In the genomic region with DNA sequence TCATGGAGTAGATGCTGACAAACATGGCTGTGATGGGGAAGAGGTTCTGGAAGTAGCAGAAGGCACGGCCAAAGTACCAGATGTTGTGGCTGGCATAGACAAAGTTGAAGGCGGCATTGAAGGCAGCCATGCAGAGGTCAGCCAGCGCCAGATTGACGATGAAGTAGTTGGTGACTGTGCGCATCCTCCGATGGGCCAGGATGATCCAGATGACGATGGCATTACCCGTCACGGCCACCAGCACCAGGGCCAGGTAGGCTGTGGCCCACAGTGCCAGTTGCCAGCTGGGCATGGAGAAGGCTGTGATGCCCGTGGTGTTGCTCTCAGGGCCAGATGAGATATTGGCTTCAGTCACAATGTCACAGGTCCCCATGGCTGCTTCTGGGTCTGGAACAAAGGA, we compare ENCODE assay signal across 1 cellular context.
TF ChIP-seq lines count a peak whose summit lies in the region.

No MANE protein-coding gene starts in this region.

TF ChIP-seq in H1, 55 proteins besides CTCF, POLR2A, EP300 and RAD21:
- TF ChIP-seq JUND (IDR thresholded peaks at IDR 0.05; ENCODE audit: low read length) = no peak
TF ChIP-seq in H1: peak in this region for 0.
